ENCODE assay signal across 13 cellular contexts in genomic region chr5:83509535-83509934, GRCh38. TPM values are rescaled to one million over a fixed set of nuclear protein-coding genes. Genes with fewer than 3 reads are reported as not detected.
DNase-seq lines count a peak whose midpoint lies in the region; ATAC-seq and TF ChIP-seq lines count a peak whose summit lies in the region.
"Had no signal": no experiment of that assay in that cellular context is flagged by ENCODE, and none has a peak within 500 bp of the region (broad histone marks: within the 10 kb centered on the region; RNA-seq: fewer than 3 reads in every experiment).

No MANE protein-coding gene starts in this region.

- ATAC-seq in SK-N-SH treated with all-trans-retinoic acid at 6 μM for 48 hours: peak; percentile 38
- ATAC-seq in mucosa of descending colon: no peak
- ATAC-seq in HG02642 (IDR thresholded peaks at IDR 0.05; ENCODE audit: poor library complexity, unreplicated experiment): no peak
- ATAC-seq: gastrocnemius medialis; psoas muscle; stimulated activated naive CD8-positive, alpha-beta T cell treated with anti-CD3 and anti-CD28 coated beads, Interleukin-15, Interleukin-2, amounts not matched to agents 100 U/mL and 50 U/mL, for 24 hours had no signal

- in situ Hi-C loops in KBM-7 (cut with MboI; ENCODE audit: low pct_unique_long_range_greater_than_20kb, low sequenced_read_pairs): no loop called here

- H3K27me3 ChIP-seq in smooth muscle cell (ENCODE audit: low read depth): no peaks in the 10 kb centered on the region
- H3K27me3 ChIP-seq: gastrocnemius medialis had no signal

- no peak overlapping the region for H3K9ac ChIP-seq in smooth muscle cell (ENCODE audit: low read depth)

- peaks cover 100% of the 10 kb centered on the region for H4K20me1 ChIP-seq in smooth muscle cell (ENCODE audit: low read depth)

- peak overlapping the region; percentile 60 for H3K27ac ChIP-seq in smooth muscle cell (ENCODE audit: low read depth)
- H3K27ac ChIP-seq: gastrocnemius medialis, psoas muscle had no signal

- peaks cover 40% of the 10 kb centered on the region for H3K79me2 ChIP-seq in smooth muscle cell (ENCODE audit: low read depth)

- H3K4me3 ChIP-seq in smooth muscle cell (no peak overlapping the region), mucosa of descending colon (no peak overlapping the region)
- H3K4me3 ChIP-seq: gastrocnemius medialis, HAP-1, psoas muscle had no signal

- H3K36me3 ChIP-seq in smooth muscle cell (ENCODE audit: low read depth) (peaks cover 20% of the 10 kb centered on the region), mucosa of descending colon (ENCODE audit: low read depth) (no peaks in the 10 kb centered on the region)
- H3K36me3 ChIP-seq: gastrocnemius medialis, HAP-1 had no signal

- intact Hi-C loops in mucosa of descending colon (cut with DNase I, micrococcal nuclease): no loop called here

- peaks cover 60% of the 10 kb centered on the region for H3F3A ChIP-seq in smooth muscle cell (ENCODE audit: low read depth)

- H2AFZ ChIP-seq in smooth muscle cell (ENCODE audit: low read depth): no peak overlapping the region

- WGBS in smooth muscle cell (ENCODE audit: low lambda C conversion rate): 82% methylated on average over 4 of the region's 4 CpGs

- no peak overlapping the region for H3K4me2 ChIP-seq in smooth muscle cell

- TF ChIP-seq CTCF in smooth muscle cell (IDR thresholded peaks at IDR 0.05; ENCODE audit: borderline replicate concordance, insufficient read depth, poor library complexity, severe bottlenecking): no peak
- TF ChIP-seq CTCF in mucosa of descending colon (IDR thresholded peaks at IDR 0.05): no peak

- DNase-seq in HT1080 (ENCODE audit: low read depth) (peak; percentile 9), glomerular visceral epithelial cell (ENCODE audit: extremely low spot score) (peak; percentile 87), smooth muscle cell (lab: John Stamatoyannopoulos, UW; ENCODE audit: unreplicated experiment) (no peak), KBM-7 (no peak), mucosa of descending colon (no peak), GOT3 (lab: John Stamatoyannopoulos, UW) (no peak)
- DNase-seq: activated T-cell treated with anti-CD3 and anti-CD28 coated beads, Interleukin-2, amount 50 U/mL, for 24 hours; gastrocnemius medialis; psoas muscle; stimulated activated naive CD8-positive, alpha-beta T cell treated with anti-CD3 and anti-CD28 coated beads, Interleukin-15, Interleukin-2, amounts not matched to agents 100 U/mL and 50 U/mL, for 24 hours had no signal

- H3K4me1 ChIP-seq in smooth muscle cell (ENCODE audit: low read depth) (peaks cover 9% of the 10 kb centered on the region), mucosa of descending colon (ENCODE audit: low read depth) (no peaks in the 10 kb centered on the region)
- H3K4me1 ChIP-seq: gastrocnemius medialis, HAP-1, psoas muscle had no signal

- no peaks in the 10 kb centered on the region for H3K9me3 ChIP-seq in smooth muscle cell (replicated peaks; ENCODE audit: low read depth)
- no peaks in the 10 kb centered on the region for H3K9me3 ChIP-seq in mucosa of descending colon
- H3K9me3 ChIP-seq: gastrocnemius medialis, HAP-1, psoas muscle had no signal

TF ChIP-seq in SK-N-SH treated with all-trans-retinoic acid at 6 μM for 48 hours, 23 proteins besides CTCF, POLR2A, EP300 and RAD21:
- TF ChIP-seq CREB5 (CRISPR knock-in tag; IDR thresholded peaks at IDR 0.05; ENCODE audit: low read depth): 0 out of 2 replicates have a peak, but pooled peaks have one; percentile 14
- TF ChIP-seq GLIS3 (CRISPR knock-in tag; IDR thresholded peaks at IDR 0.05): 0 out of 2 replicates have a peak, but pooled peaks have one; percentile 27
- TF ChIP-seq, protein P1, sequence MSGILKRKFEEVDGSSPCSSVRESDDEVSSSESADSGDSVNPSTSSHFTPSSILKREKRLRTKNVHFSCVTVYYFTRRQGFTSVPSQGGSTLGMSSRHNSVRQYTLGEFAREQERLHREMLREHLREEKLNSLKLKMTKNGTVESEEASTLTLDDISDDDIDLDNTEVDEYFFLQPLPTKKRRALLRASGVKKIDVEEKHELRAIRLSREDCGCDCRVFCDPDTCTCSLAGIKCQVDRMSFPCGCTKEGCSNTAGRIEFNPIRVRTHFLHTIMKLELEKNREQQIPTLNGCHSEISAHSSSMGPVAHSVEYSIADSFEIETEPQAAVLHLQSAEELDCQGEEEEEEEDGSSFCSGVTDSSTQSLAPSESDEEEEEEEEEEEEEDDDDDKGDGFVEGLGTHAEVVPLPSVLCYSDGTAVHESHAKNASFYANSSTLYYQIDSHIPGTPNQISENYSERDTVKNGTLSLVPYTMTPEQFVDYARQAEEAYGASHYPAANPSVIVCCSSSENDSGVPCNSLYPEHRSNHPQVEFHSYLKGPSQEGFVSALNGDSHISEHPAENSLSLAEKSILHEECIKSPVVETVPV (CRISPR knock-in tag; IDR thresholded peaks at IDR 0.05): no peak
- TF ChIP-seq CSDC2 (CRISPR knock-in tag; IDR thresholded peaks at IDR 0.05): 0 out of 2 replicates have a peak, but pooled peaks have one; percentile 32
- no peak for TF ChIP-seq TCF4 (CRISPR knock-in tag; IDR thresholded peaks at IDR 0.05; ENCODE audit: borderline replicate concordance)

RNA-seq across cellular contexts. Expression of gene VCAN, which starts 38.0 kb away (rescaled TPM):
- 7.5 and 7.8 TPM in 2 replicates for total RNA-seq in HT1080 (2014; rRNA removed; shearing (Covaris generic))
- 1.5 and 3.5 TPM in 2 replicates for polyA plus RNA-seq in HT1080 (2015; cell fraction: cytosol; rRNA removed)
- polyA plus RNA-seq in HT1080 (2015; cell fraction: nucleus; rRNA removed): 72.5 and 73.9 TPM in 2 replicates
- total RNA-seq in smooth muscle cell (2,724 and 3,065 TPM in 2 replicates), mucosa of descending colon (10 to 100 TPM in 2 of 3 donors, 1 to 10 TPM in 1; 8.8 to 36.0 (median 20.5) TPM)
- polyA plus RNA-seq in smooth muscle cell: 551 and 702 TPM in 2 replicates

Comparison
In these comparisons a context has a peak if more than half of its experiments do, and no peak if none do; other contexts are left out.
1. DNase-seq: peak in HT1080 (single experiment) and glomerular visceral epithelial cell (single experiment); none in smooth muscle cell (single experiment), KBM-7 (single experiment), mucosa of descending colon (0 of 3) and GOT3 (single experiment).
2. RNA of gene VCAN, which starts 38.0 kb away (total RNA-seq): 2,724 to 3,065 TPM in smooth muscle cell; 8.8 to 36.0 TPM in mucosa of descending colon and 7.5 to 7.8 TPM in HT1080; every median in the first group is over 10 times any median in the second.